In the genomic region with DNA sequence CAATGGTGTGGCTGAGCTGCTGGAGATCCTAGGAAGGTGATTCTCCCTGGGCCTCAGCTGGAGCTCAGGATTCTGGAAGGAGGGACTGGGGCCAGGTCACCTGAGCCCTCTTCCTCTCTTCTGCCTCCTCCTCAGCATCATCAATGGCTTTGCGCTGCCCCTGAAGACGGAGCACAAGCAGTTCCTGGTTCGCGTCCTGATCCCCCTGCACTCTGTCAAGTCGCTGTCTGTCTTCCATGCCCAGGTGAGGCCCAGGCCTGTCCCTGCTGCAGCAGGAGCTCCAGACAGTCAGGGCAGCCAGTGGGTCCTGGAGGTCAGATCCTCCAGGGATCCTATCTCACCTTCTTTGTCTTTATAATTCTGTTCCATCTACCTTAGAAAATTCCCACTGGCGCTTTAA, we compare ENCODE assay signal across 2 cellular contexts.
TF ChIP-seq lines count a peak whose summit lies in the region.

No MANE protein-coding gene starts in this region.

TF ChIP-seq in H1, 55 proteins besides CTCF, POLR2A, EP300 and RAD21:
- no peak for TF ChIP-seq FOSL1 (IDR thresholded peaks at IDR 0.05; ENCODE audit: insufficient read depth, low read depth, low read length)
- no peak for TF ChIP-seq RBBP5 (IDR thresholded peaks at IDR 0.05; ENCODE audit: borderline replicate concordance, low read depth, low read length)
- TF ChIP-seq JUND (IDR thresholded peaks at IDR 0.05; ENCODE audit: low read length) = no peak
- no peak for TF ChIP-seq CHD1 (IDR thresholded peaks at IDR 0.05; ENCODE audit: low read depth, low read length)
- no peak for TF ChIP-seq SP2 (IDR thresholded peaks at IDR 0.05; ENCODE audit: low read length)
- TF ChIP-seq KDM5A (IDR thresholded peaks at IDR 0.05; ENCODE audit: low read length) = no peak
- TF ChIP-seq, protein P1, sequence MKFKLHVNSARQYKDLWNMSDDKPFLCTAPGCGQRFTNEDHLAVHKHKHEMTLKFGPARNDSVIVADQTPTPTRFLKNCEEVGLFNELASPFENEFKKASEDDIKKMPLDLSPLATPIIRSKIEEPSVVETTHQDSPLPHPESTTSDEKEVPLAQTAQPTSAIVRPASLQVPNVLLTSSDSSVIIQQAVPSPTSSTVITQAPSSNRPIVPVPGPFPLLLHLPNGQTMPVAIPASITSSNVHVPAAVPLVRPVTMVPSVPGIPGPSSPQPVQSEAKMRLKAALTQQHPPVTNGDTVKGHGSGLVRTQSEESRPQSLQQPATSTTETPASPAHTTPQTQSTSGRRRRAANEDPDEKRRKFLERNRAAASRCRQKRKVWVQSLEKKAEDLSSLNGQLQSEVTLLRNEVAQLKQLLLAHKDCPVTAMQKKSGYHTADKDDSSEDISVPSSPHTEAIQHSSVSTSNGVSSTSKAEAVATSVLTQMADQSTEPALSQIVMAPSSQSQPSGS (IDR thresholded peaks at IDR 0.05; ENCODE audit: low read length) = no peak
- TF ChIP-seq BCL11A (IDR thresholded peaks at IDR 0.05; ENCODE audit: low read depth in 2 of 2, low read length in 2 of 2) = no peak
- TF ChIP-seq SIRT6 (IDR thresholded peaks at IDR 0.05; ENCODE audit: low read length) = no peak
- TF ChIP-seq BACH1 (IDR thresholded peaks at IDR 0.05; ENCODE audit: low read length) = no peak
- TF ChIP-seq KDM1A (IDR thresholded peaks at IDR 0.05; ENCODE audit: borderline replicate concordance, low read length) = no peak
- TF ChIP-seq YY1 (IDR thresholded peaks at IDR 0.05; ENCODE audit: low read depth, low read length) = no peak
- TF ChIP-seq CBX8 (IDR thresholded peaks at IDR 0.05; ENCODE audit: borderline replicate concordance, low read depth, low read length) = no peak
- no peak for TF ChIP-seq TAF1 (IDR thresholded peaks at IDR 0.05; ENCODE audit: low read depth, low read length)
- no peak for TF ChIP-seq NRF1 (IDR thresholded peaks at IDR 0.05; ENCODE audit: low read depth, low read length)
- TF ChIP-seq GTF2F1 (IDR thresholded peaks at IDR 0.05; ENCODE audit: borderline replicate concordance, low read depth, low read length) = no peak
- no peak for TF ChIP-seq POLR2AphosphoS5 (IDR thresholded peaks at IDR 0.05; ENCODE audit: low read depth, low read length)
- TF ChIP-seq TEAD4 (IDR thresholded peaks at IDR 0.05; ENCODE audit: low read depth, low read length) = no peak
- no peak for TF ChIP-seq HDAC2 (IDR thresholded peaks at IDR 0.05; ENCODE audit: borderline replicate concordance in 1 of 2, low read depth in 2 of 2, low read length in 2 of 2)

TF ChIP-seq in WTC11, 78 proteins besides CTCF, POLR2A, EP300 and RAD21:
- TF ChIP-seq SOX15 (CRISPR knock-in tag; IDR thresholded peaks at IDR 0.05) = no peak
- no peak for TF ChIP-seq ZBTB21 (CRISPR knock-in tag; IDR thresholded peaks at IDR 0.05; ENCODE audit: borderline replicate concordance)
- TF ChIP-seq, protein P2, sequence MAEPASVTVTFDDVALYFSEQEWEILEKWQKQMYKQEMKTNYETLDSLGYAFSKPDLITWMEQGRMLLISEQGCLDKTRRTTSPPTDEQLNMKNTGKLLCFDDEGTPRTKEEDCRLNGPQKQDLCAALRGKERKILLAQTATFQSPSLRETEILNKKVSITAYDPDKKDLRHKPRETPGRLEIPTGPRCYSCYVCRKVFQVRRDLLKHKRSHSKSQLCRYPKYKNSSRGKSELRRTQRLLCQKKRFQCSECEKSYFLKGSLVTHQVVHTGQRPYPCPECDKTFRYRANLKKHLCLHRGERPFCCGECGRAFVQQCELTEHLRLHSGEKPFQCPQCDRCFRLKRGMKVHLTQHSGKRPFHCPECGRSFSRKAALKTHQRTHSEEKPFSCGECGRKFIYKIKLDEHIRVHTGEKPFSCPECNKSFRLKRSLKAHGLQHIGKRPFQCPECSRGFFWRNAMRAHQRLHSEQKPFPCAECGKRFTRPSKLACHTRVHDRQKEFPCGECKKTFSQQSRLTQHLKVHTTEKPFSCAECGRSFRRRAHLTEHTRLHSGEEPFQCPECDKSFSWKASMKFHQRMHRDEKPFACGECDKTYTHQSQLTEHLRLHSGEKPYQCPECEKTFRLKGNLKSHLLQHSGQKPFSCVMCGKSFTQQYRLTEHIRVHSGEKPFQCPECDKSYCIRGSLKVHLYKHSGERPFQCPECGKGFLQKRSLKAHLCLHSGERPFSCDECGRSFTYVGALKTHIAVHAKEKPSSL (CRISPR knock-in tag; conservative IDR thresholded peaks at IDR 0.05) = no peak
